In genomic region chr2:9310827-9311226, GRCh38 we compare ENCODE assay signal across 11 cellular contexts.
A peak's percentile ranks its signal among the peaks of the same experiment; 100 is the strongest.
DNase-seq lines count a peak whose midpoint lies in the region; ATAC-seq and TF ChIP-seq lines count a peak whose summit lies in the region.
"Had no signal": no experiment of that assay in that cellular context is flagged by ENCODE, and none has a peak within 500 bp of the region (broad histone marks: within the 10 kb centered on the region; RNA-seq: fewer than 3 reads in every experiment).

No MANE protein-coding gene starts in this region.

- no peaks in the 10 kb centered on the region for H3K4me1 Mint-ChIP-seq in activated CD8-positive, alpha-beta memory T cell treated with anti-CD3 and anti-CD28 coated beads, Interleukin-2, amount 10 ng/mL, durations not matched to agents 7 days and 5 days
- H3K4me1 Mint-ChIP-seq in CD14-positive monocyte: peaks cover 6% of the 10 kb centered on the region
- H3K4me1 Mint-ChIP-seq: immature natural killer cell had no signal

- H3K9me3 ChIP-seq in breast epithelium (no peaks in the 10 kb centered on the region), stomach smooth muscle (ENCODE audit: control insufficient read depth in 2 of 2, low read length in 2 of 2) (no peaks in the 10 kb centered on the region)

- H3K27ac ChIP-seq in breast epithelium (peak overlapping the region; percentile 75 to 83), stomach smooth muscle (ENCODE audit: low read length) (peak overlapping the region; percentile 81)

- CTCF ChIA-PET in activated CD8-positive, alpha-beta memory T cell treated with anti-CD3 and anti-CD28 coated beads, Interleukin-2, amount 10 ng/mL, durations not matched to agents 7 days and 5 days (lab: Charles Lee): no interaction called here

- no peak overlapping the region for H3K9ac ChIP-seq in stomach smooth muscle (ENCODE audit: low read length in 2 of 2)

- H3K4me1 ChIP-seq in breast epithelium: peaks cover 9 to 17% of the 10 kb centered on the region in 2 donors
- H3K4me1 ChIP-seq in stomach smooth muscle (ENCODE audit: control insufficient read depth, insufficient read depth, low read length): peaks cover 60% of the 10 kb centered on the region

- no peak for ATAC-seq in activated CD8-positive, alpha-beta memory T cell treated with anti-CD3 and anti-CD28 coated beads, Interleukin-2, amount 10 ng/mL, durations not matched to agents 7 days and 5 days
- ATAC-seq in GM21381 (IDR thresholded peaks at IDR 0.05; ENCODE audit: unreplicated experiment): no peak

- no peak overlapping the region for H3K27ac Mint-ChIP-seq in activated CD8-positive, alpha-beta memory T cell treated with anti-CD3 and anti-CD28 coated beads, Interleukin-2, amount 10 ng/mL, durations not matched to agents 7 days and 5 days
- peak overlapping the region in 2 of 7 donors; percentile 26 to 32 for H3K27ac Mint-ChIP-seq in CD14-positive monocyte
- H3K27ac Mint-ChIP-seq: immature natural killer cell had no signal

- no peak overlapping the region for H3K4me3 Mint-ChIP-seq in activated CD8-positive, alpha-beta memory T cell treated with anti-CD3 and anti-CD28 coated beads, Interleukin-2, amount 10 ng/mL, durations not matched to agents 7 days and 5 days
- H3K4me3 Mint-ChIP-seq in CD14-positive monocyte: no peak overlapping the region
- H3K4me3 Mint-ChIP-seq: immature natural killer cell had no signal

- H3K36me3 ChIP-seq in breast epithelium: no peaks in the 10 kb centered on the region
- no peaks in the 10 kb centered on the region for H3K36me3 ChIP-seq in stomach smooth muscle (ENCODE audit: control insufficient read depth in 2 of 2, insufficient read depth in 2 of 2, low read length in 2 of 2)

- H3K27me3 ChIP-seq in breast epithelium (no peaks in the 10 kb centered on the region), stomach smooth muscle (ENCODE audit: control insufficient read depth in 1 of 2, insufficient read depth in 2 of 2, low read length in 2 of 2) (no peaks in the 10 kb centered on the region)

- peak; percentile 38 for DNase-seq in HS-5 (ENCODE audit: low read depth)
- no peak for DNase-seq in breast epithelium (ENCODE audit: low spot score in 2 of 2)
- DNase-seq in kidney glomerular epithelial cell (lab: John Stamatoyannopoulos, UW): peak; percentile 22
- no peak for DNase-seq in activated CD8-positive, alpha-beta memory T cell treated with anti-CD3 and anti-CD28 coated beads, Interleukin-2, amount 10 ng/mL, durations not matched to agents 7 days and 5 days
- no peak for DNase-seq in iPS-NIHi7 (ENCODE audit: extremely low spot score)
- DNase-seq in CD14-positive monocyte (ENCODE audit: low spot score): no peak
- DNase-seq: activated CD4-positive, alpha-beta T cell treated with anti-CD3 and anti-CD28 coated beads, Interleukin-2, amount 50 U/mL, for 4 hours; DND-41; immature natural killer cell had no signal

- intact Hi-C loops in breast epithelium (cut with DNase I; ENCODE audit: low total_unique reads): loop anchor here (10.0 kb wide), 1 partner anchor 106 kb away; the partner anchor contains the start of gene ASAP2
- intact Hi-C loops in CD14-positive monocyte (cut with micrococcal nuclease): no loop called here

- H3K4me3 ChIP-seq in breast epithelium (no peak overlapping the region), stomach smooth muscle (ENCODE audit: low read length in 2 of 2) (no peak overlapping the region)

- no peak for TF ChIP-seq CTCF in breast epithelium (IDR thresholded peaks at IDR 0.05)
- TF ChIP-seq CTCF in CD14-positive monocyte (IDR thresholded peaks at IDR 0.05): no peak

- H3K27me3 Mint-ChIP-seq in activated CD8-positive, alpha-beta memory T cell treated with anti-CD3 and anti-CD28 coated beads, Interleukin-2, amount 10 ng/mL, durations not matched to agents 7 days and 5 days: no peaks in the 10 kb centered on the region
- peaks cover 0 to 4% (median 2%) of the 10 kb centered on the region in 3 donors for H3K27me3 Mint-ChIP-seq in CD14-positive monocyte (ENCODE audit: low read depth in 3 of 3)

- TF ChIP-seq POLR2A in breast epithelium (IDR thresholded peaks at IDR 0.05): no peak

- no peaks in the 10 kb centered on the region for H3K9me3 Mint-ChIP-seq in activated CD8-positive, alpha-beta memory T cell treated with anti-CD3 and anti-CD28 coated beads, Interleukin-2, amount 10 ng/mL, durations not matched to agents 7 days and 5 days (ENCODE audit: low read depth)
- H3K9me3 Mint-ChIP-seq in CD14-positive monocyte: no peaks in the 10 kb centered on the region
- H3K9me3 Mint-ChIP-seq: immature natural killer cell had no signal

- H3K36me3 Mint-ChIP-seq in activated CD8-positive, alpha-beta memory T cell treated with anti-CD3 and anti-CD28 coated beads, Interleukin-2, amount 10 ng/mL, durations not matched to agents 7 days and 5 days: no peaks in the 10 kb centered on the region
- H3K36me3 Mint-ChIP-seq in CD14-positive monocyte: no peaks in the 10 kb centered on the region
- H3K36me3 Mint-ChIP-seq: immature natural killer cell had no signal

Comparison
In these comparisons a context has a peak if more than half of its experiments do, and no peak if none do; other contexts are left out.
1. DNase-seq: peak in HS-5 (single experiment) and kidney glomerular epithelial cell (single experiment); none in breast epithelium (0 of 2), activated CD8-positive, alpha-beta memory T cell treated with anti-CD3 and anti-CD28 coated beads, Interleukin-2, amount 10 ng/mL, durations not matched to agents 7 days and 5 days (single experiment), iPS-NIHi7 (single experiment) and CD14-positive monocyte (single experiment).